In the genomic region with DNA sequence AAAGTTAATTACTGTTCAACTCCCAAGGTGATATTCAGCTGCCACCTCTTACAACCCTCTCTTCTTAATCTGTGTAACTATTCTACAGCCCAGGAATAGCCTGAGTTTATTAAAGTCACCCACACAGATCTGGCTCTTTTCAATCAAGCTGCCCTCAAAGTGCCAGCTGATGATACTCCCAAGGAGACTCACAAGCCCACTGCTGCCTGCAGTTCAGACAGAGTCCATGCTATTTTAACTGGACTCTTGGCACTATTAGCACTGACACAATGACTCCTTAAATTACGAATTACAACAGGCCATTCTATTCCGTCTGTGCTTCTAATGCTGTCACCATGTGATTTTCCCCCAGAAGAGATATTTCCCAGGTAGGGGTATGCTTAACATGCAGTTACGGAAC, we compare ENCODE assay signal across 31 cellular contexts. TPM values are rescaled to one million over a fixed set of nuclear protein-coding genes. Genes with fewer than 3 reads are reported as not detected.
A peak's percentile ranks its signal among the peaks of the same experiment; 100 is the strongest.
DNase-seq lines count a peak whose midpoint lies in the region; ATAC-seq and TF ChIP-seq lines count a peak whose summit lies in the region.
"Had no signal": no experiment of that assay in that cellular context is flagged by ENCODE, and none has a peak within 500 bp of the region (broad histone marks: within the 10 kb centered on the region; RNA-seq: fewer than 3 reads in every experiment).

No MANE protein-coding gene starts in this region.

- DNase-seq in activated CD4-positive, alpha-beta T cell treated with anti-CD3 and anti-CD28 coated beads, Interleukin-2, amount 10 ng/mL, durations not matched to agents 24 days and 14 days = no peak
- DNase-seq in activated CD4-positive, alpha-beta T cell treated with anti-CD3 and anti-CD28 coated beads for 36 hours = no peak
- DNase-seq in Right ventricle myocardium superior (no peak), myocyte (ENCODE audit: low read depth) (peak; percentile 72), substantia nigra (lab: John Stamatoyannopoulos, UW) (peak in 3 of 49 donors; percentile 2 to 5 (median 3)), MG63 (no peak), Calu3 (no peak)
- DNase-seq: activated CD4-positive, alpha-beta T cell treated with anti-CD3 and anti-CD28 coated beads for 1 hour; activated CD8-positive, alpha-beta memory T cell treated with anti-CD3 and anti-CD28 coated beads for 24 hours; activated T-cell treated with anti-CD3 and anti-CD28 coated beads, Interleukin-2, amount 50 U/mL, for 1 hour; adrenal gland; colonic mucosa; foreskin fibroblast; GOT3; hippocampal formation; Karpas-422; left lung; MV-4-11; NCI-H146; NCI-H2107; NCI-H446; NCI-H774; SK-N-SH; stimulated activated CD4-positive, alpha-beta T cell treated with anti-CD3 and anti-CD28 coated beads, Interleukin-2, amount 100 ng/mL, for 48 hours had no signal

- TF ChIP-seq CTCF in Calu3 (IDR thresholded peaks at IDR 0.05; ENCODE audit: unreplicated experiment) = no peak

- no peak for ATAC-seq in activated CD4-positive, alpha-beta T cell treated with anti-CD3 and anti-CD28 coated beads for 36 hours
- ATAC-seq in Right ventricle myocardium superior (ENCODE audit: poor library complexity) = peak; percentile 83
- ATAC-seq in GM21447 (IDR thresholded peaks at IDR 0.05; ENCODE audit: unreplicated experiment) = no peak
- ATAC-seq: esophagus mucosa, left lung had no signal

- H3K4me1 Mint-ChIP-seq in activated CD4-positive, alpha-beta T cell treated with anti-CD3 and anti-CD28 coated beads, Interleukin-2, amount 10 ng/mL, durations not matched to agents 24 days and 14 days = peaks cover 11% of the 10 kb centered on the region
- peaks cover 7% of the 10 kb centered on the region for H3K4me1 Mint-ChIP-seq in activated CD4-positive, alpha-beta T cell treated with anti-CD3 and anti-CD28 coated beads for 36 hours
- H3K4me1 Mint-ChIP-seq in Calu3 (ENCODE audit: low read depth, unreplicated experiment) = no peaks in the 10 kb centered on the region

- H3K36me3 Mint-ChIP-seq in activated CD4-positive, alpha-beta T cell treated with anti-CD3 and anti-CD28 coated beads, Interleukin-2, amount 10 ng/mL, durations not matched to agents 24 days and 14 days (ENCODE audit: low read depth) = peaks cover 51% of the 10 kb centered on the region
- H3K36me3 Mint-ChIP-seq in activated CD4-positive, alpha-beta T cell treated with anti-CD3 and anti-CD28 coated beads for 36 hours (ENCODE audit: low read depth) = peaks cover 44% of the 10 kb centered on the region
- H3K36me3 Mint-ChIP-seq in Calu3 (ENCODE audit: insufficient read depth, unreplicated experiment) = peaks cover 45% of the 10 kb centered on the region

- H3K9me3 ChIP-seq in MG63 = no peaks in the 10 kb centered on the region
- H3K9me3 ChIP-seq: adrenal gland, colonic mucosa, left lung, SK-N-SH, thoracic aorta had no signal

- H3K4me3 ChIP-seq in MG63 = no peak overlapping the region
- H3K4me3 ChIP-seq: adrenal gland, colonic mucosa, left lung, thoracic aorta had no signal

- CTCF ChIA-PET in activated CD4-positive, alpha-beta T cell treated with anti-CD3 and anti-CD28 coated beads for 36 hours (lab: Charles Lee) = interaction anchor here (1.0 to 1.4 kb wide), 4 partner anchors 17 to 28 kb away, joined by 3 to 5 read pairs (median 3); no protein-coding TSS in a partner anchor
- CTCF ChIA-PET in Calu3 (lab: Charles Lee) = no interaction called here

- H3K9me3 Mint-ChIP-seq in activated CD4-positive, alpha-beta T cell treated with anti-CD3 and anti-CD28 coated beads, Interleukin-2, amount 10 ng/mL, durations not matched to agents 24 days and 14 days = no peaks in the 10 kb centered on the region
- H3K9me3 Mint-ChIP-seq in activated CD4-positive, alpha-beta T cell treated with anti-CD3 and anti-CD28 coated beads for 36 hours (ENCODE audit: low read depth) = no peaks in the 10 kb centered on the region
- no peaks in the 10 kb centered on the region for H3K9me3 Mint-ChIP-seq in Calu3 (ENCODE audit: low read depth, unreplicated experiment)
- H3K9me3 Mint-ChIP-seq: CD14-positive monocyte; natural killer cell treated with Interleukin-12 subunit alpha and Interleukin-12 subunit beta and Interleukin-15 and Interleukin-18, amount 100 ng/mL, for 72 hours; T-helper 1 cell treated with Interleukin-12 subunit alpha and Interleukin-12 subunit beta and Interleukin-4 antibody, amounts not matched to agents 30 μg/mL and 1 μg/mL, for 36 hours had no signal

- H3K36me3 ChIP-seq in MG63 = peaks cover 63% of the 10 kb centered on the region
- H3K36me3 ChIP-seq: colonic mucosa had no signal

- BruUV-seq in Calu3 (replicated peaks; lab: Mats Ljungman, UMichigan) = no TSS peak

- H3K4me3 Mint-ChIP-seq in activated CD4-positive, alpha-beta T cell treated with anti-CD3 and anti-CD28 coated beads, Interleukin-2, amount 10 ng/mL, durations not matched to agents 24 days and 14 days = no peak overlapping the region
- no peak overlapping the region for H3K4me3 Mint-ChIP-seq in activated CD4-positive, alpha-beta T cell treated with anti-CD3 and anti-CD28 coated beads for 36 hours
- H3K4me3 Mint-ChIP-seq in Calu3 (ENCODE audit: low read depth, unreplicated experiment) = no peak overlapping the region
- H3K4me3 Mint-ChIP-seq: CD14-positive monocyte; natural killer cell treated with Interleukin-12 subunit alpha and Interleukin-12 subunit beta and Interleukin-15 and Interleukin-18, amount 100 ng/mL, for 72 hours; T-helper 1 cell treated with Interleukin-12 subunit alpha and Interleukin-12 subunit beta and Interleukin-4 antibody, amounts not matched to agents 30 μg/mL and 1 μg/mL, for 36 hours had no signal

- H3K27me3 ChIP-seq in MG63 = no peaks in the 10 kb centered on the region
- H3K27me3 ChIP-seq: adrenal gland, colonic mucosa, left lung had no signal

- H3K27ac ChIP-seq in substantia nigra (ENCODE audit: low read depth, low read length, poor library complexity, severe bottlenecking) = peak overlapping the region; percentile 55
- H3K27ac ChIP-seq: 22Rv1, adrenal gland, colonic mucosa, left lung, thoracic aorta had no signal

- H3K27ac Mint-ChIP-seq in activated CD4-positive, alpha-beta T cell treated with anti-CD3 and anti-CD28 coated beads, Interleukin-2, amount 10 ng/mL, durations not matched to agents 24 days and 14 days = peak overlapping the region; percentile 51
- H3K27ac Mint-ChIP-seq in activated CD4-positive, alpha-beta T cell treated with anti-CD3 and anti-CD28 coated beads for 36 hours = no peak overlapping the region
- no peak overlapping the region for H3K27ac Mint-ChIP-seq in Calu3 (ENCODE audit: unreplicated experiment)
- H3K27ac Mint-ChIP-seq: natural killer cell treated with Interleukin-12 subunit alpha and Interleukin-12 subunit beta and Interleukin-15 and Interleukin-18, amount 100 ng/mL, for 72 hours; T-helper 1 cell treated with Interleukin-12 subunit alpha and Interleukin-12 subunit beta and Interleukin-4 antibody, amounts not matched to agents 30 μg/mL and 1 μg/mL, for 36 hours had no signal

- intact Hi-C loops in activated CD4-positive, alpha-beta T cell treated with anti-CD3 and anti-CD28 coated beads, Interleukin-2, amount 10 ng/mL, durations not matched to agents 24 days and 14 days (cut with micrococcal nuclease) = no loop called here
- intact Hi-C loops in activated CD4-positive, alpha-beta T cell treated with anti-CD3 and anti-CD28 coated beads for 36 hours (cut with DNase I, micrococcal nuclease) = no loop called here
- intact Hi-C loops in Right ventricle myocardium superior (cut with DNase I) = no loop called here
- intact Hi-C loops in Calu3 (cut with micrococcal nuclease; ENCODE audit: unreplicated experiment) = no loop called here

- no peaks in the 10 kb centered on the region for H3K27me3 Mint-ChIP-seq in activated CD4-positive, alpha-beta T cell treated with anti-CD3 and anti-CD28 coated beads, Interleukin-2, amount 10 ng/mL, durations not matched to agents 24 days and 14 days
- no peaks in the 10 kb centered on the region for H3K27me3 Mint-ChIP-seq in activated CD4-positive, alpha-beta T cell treated with anti-CD3 and anti-CD28 coated beads for 36 hours
- no peaks in the 10 kb centered on the region for H3K27me3 Mint-ChIP-seq in Calu3 (ENCODE audit: unreplicated experiment)
- H3K27me3 Mint-ChIP-seq: natural killer cell treated with Interleukin-12 subunit alpha and Interleukin-12 subunit beta and Interleukin-15 and Interleukin-18, amount 100 ng/mL, for 72 hours had no signal

- POLR2A ChIA-PET in activated CD4-positive, alpha-beta T cell treated with anti-CD3 and anti-CD28 coated beads for 36 hours (lab: Charles Lee) = no interaction called here

RNA-seq across cellular contexts. Expression of a gene that starts 26.3 kb away (rescaled TPM):
- total RNA-seq in activated CD4-positive, alpha-beta T cell treated with anti-CD3 and anti-CD28 coated beads, Interleukin-2, amount 10 ng/mL, durations not matched to agents 24 days and 14 days = 74.4 and 75.3 TPM in 2 replicates
- total RNA-seq in activated CD4-positive, alpha-beta T cell treated with anti-CD3 and anti-CD28 coated beads for 36 hours = 10 to 100 TPM; 44.3 to 50.4 TPM
- total RNA-seq in Right ventricle myocardium superior = 112 TPM
- total RNA-seq in myocyte = 47.3 and 58.5 TPM in 2 replicates
- 141 TPM for polyA plus RNA-seq in myocyte (2012)
- 18.5 and 25.3 TPM in 2 replicates for total RNA-seq in MG63 (2014; rRNA removed; shearing (Covaris generic); ENCODE audit: low replicate concordance)
- total RNA-seq in Calu3 (2022) = 123 and 130 TPM in 2 replicates

RNA-seq across cellular contexts. Expression of a gene that starts 34.6 kb away (rescaled TPM):
- 67.4 and 74.3 TPM in 2 replicates for total RNA-seq in activated CD4-positive, alpha-beta T cell treated with anti-CD3 and anti-CD28 coated beads, Interleukin-2, amount 10 ng/mL, durations not matched to agents 24 days and 14 days
- total RNA-seq in activated CD4-positive, alpha-beta T cell treated with anti-CD3 and anti-CD28 coated beads for 36 hours = 10 to 100 TPM; 47.6 to 49.4 TPM
- total RNA-seq in Right ventricle myocardium superior (24.8 TPM), myocyte (78.4 and 95.2 TPM in 2 replicates), Calu3 (2022) (65.5 and 67.0 TPM in 2 replicates)
- 99.9 TPM for polyA plus RNA-seq in myocyte (2012)
- 90.4 and 208 TPM in 2 replicates for total RNA-seq in MG63 (2014; rRNA removed; shearing (Covaris generic); ENCODE audit: low replicate concordance)
